ENCODE assay signal across 8 cellular contexts in genomic region chr11:69049490-69049867, GRCh38. TPM values are rescaled to one million over a fixed set of nuclear protein-coding genes. Genes with fewer than 3 reads are reported as not detected.
DNase-seq lines count a peak whose midpoint lies in the region; ATAC-seq and TF ChIP-seq lines count a peak whose summit lies in the region.

No MANE protein-coding gene starts in this region.

- H3K4me3 ChIP-seq in GM08714 (ENCODE audit: low read length) (peak overlapping the region; percentile 76; the same call in 1 of the 2 replicates), Panc1 (ENCODE audit: low read depth in 2 of 2, low read length in 2 of 2) (peak overlapping the region; percentile 72 to 86), mesendoderm (ENCODE audit: low read length) (peak overlapping the region; percentile 61), urinary bladder (ENCODE audit: low read depth, low read length) (peak overlapping the region; percentile 82)

- H2BK15ac ChIP-seq in mesendoderm (replicated peaks; ENCODE audit: low read depth) = no peak overlapping the region

- intact Hi-C loops in Panc1 (cut with micrococcal nuclease; ENCODE audit: unreplicated experiment) = no loop called here

- CTCF ChIA-PET in Panc1 (lab: Charles Lee) = no interaction called here

- H3K4me1 Mint-ChIP-seq in central memory CD8-positive, alpha-beta T cell = peaks cover 15% of the 10 kb centered on the region

- H4K8ac ChIP-seq in mesendoderm (ENCODE audit: low read depth, low read length) = no peak overlapping the region

- in situ Hi-C loops in Panc1 (cut with HindIII; ENCODE audit: low pct_unique_long_range_greater_than_20kb, low sequenced_read_pairs) = no loop called here

- H3K4me1 ChIP-seq in Panc1 (ENCODE audit: control insufficient read depth, insufficient read depth, low read length) = peaks cover 32% of the 10 kb centered on the region
- peaks cover 3% of the 10 kb centered on the region for H3K4me1 ChIP-seq in mesendoderm (ENCODE audit: control insufficient read depth, low read depth, low read length)
- H3K4me1 ChIP-seq in urinary bladder (ENCODE audit: insufficient read depth) = peaks cover 2% of the 10 kb centered on the region

- peak overlapping the region; percentile 32 for H3K4me2 ChIP-seq in mesendoderm (ENCODE audit: low read length)

- TF ChIP-seq CTCF in Panc1 (IDR thresholded peaks at IDR 0.05) = no peak

- no peaks in the 10 kb centered on the region for H3K9me3 Mint-ChIP-seq in central memory CD8-positive, alpha-beta T cell

- H3K27me3 Mint-ChIP-seq in central memory CD8-positive, alpha-beta T cell = no peaks in the 10 kb centered on the region

- no peak overlapping the region for H2BK120ac ChIP-seq in mesendoderm (ENCODE audit: low read depth, low read length)

- no peak for ATAC-seq in Panc1
- ATAC-seq in central memory CD8-positive, alpha-beta T cell (replicated peaks; ENCODE audit: extremely low read depth, poor library complexity, severe bottlenecking) = no peak
- ATAC-seq in HG03565 (IDR thresholded peaks at IDR 0.05; ENCODE audit: unreplicated experiment) = no peak
- no peak for ATAC-seq in HG03442 (IDR thresholded peaks at IDR 0.05; ENCODE audit: unreplicated experiment)

- H3K27ac ChIP-seq in Panc1 (ENCODE audit: low read length) (peak overlapping the region; percentile 87), mesendoderm (ENCODE audit: low read depth, low read length) (no peak overlapping the region), urinary bladder (ENCODE audit: low read depth) (peak overlapping the region; percentile 69)

- H3K36me3 Mint-ChIP-seq in central memory CD8-positive, alpha-beta T cell (ENCODE audit: insufficient read depth) = no peaks in the 10 kb centered on the region

- H2BK5ac ChIP-seq in mesendoderm (ENCODE audit: low read length) = no peak overlapping the region

- H3K36me3 ChIP-seq in Panc1 (ENCODE audit: control insufficient read depth, insufficient read depth, low read length) (no peaks in the 10 kb centered on the region; the same call in 1 of the 2 replicates), mesendoderm (ENCODE audit: control insufficient read depth, insufficient read depth, low read length) (no peaks in the 10 kb centered on the region), urinary bladder (ENCODE audit: insufficient read depth) (no peaks in the 10 kb centered on the region)

- H3K27me3 ChIP-seq in Panc1 (ENCODE audit: control insufficient read depth, insufficient read depth, low read length) = no peaks in the 10 kb centered on the region
- no peaks in the 10 kb centered on the region for H3K27me3 ChIP-seq in mesendoderm (ENCODE audit: insufficient read depth, low read length, poor library complexity)

- peak overlapping the region; percentile 84 for H3K4ac ChIP-seq in mesendoderm (ENCODE audit: low read depth, low read length)

- peaks cover 12% of the 10 kb centered on the region for H3K79me1 ChIP-seq in mesendoderm (ENCODE audit: low read length)

- peak overlapping the region; percentile 89 for H3K56ac ChIP-seq in mesendoderm (ENCODE audit: low read length)

- POLR2A ChIA-PET in Panc1 (lab: Charles Lee) = interaction anchor here (1.1 kb wide), 1 partner anchor 448 kb away, joined by 3 read pairs; no protein-coding TSS in a partner anchor

- BruUV-seq in Panc1 (replicated peaks; lab: Mats Ljungman, UMichigan) = no TSS peak

- H3K18ac ChIP-seq in mesendoderm (ENCODE audit: low read length) = peak overlapping the region; percentile 62

- peaks cover 29% of the 10 kb centered on the region for H3K79me2 ChIP-seq in mesendoderm (ENCODE audit: control insufficient read depth, insufficient read depth, low read length)

- no peak for DNase-seq in Panc1 (ENCODE audit: low read depth, low spot score)
- DNase-seq in central memory CD8-positive, alpha-beta T cell (ENCODE audit: low spot score in 2 of 2) = no peak
- no peak for DNase-seq in mesendoderm
- no peak for DNase-seq in activated gamma-delta T cell treated with Interleukin-2 at 50 U/mL for 16 hours

- no peak overlapping the region for H2AK5ac ChIP-seq in mesendoderm (ENCODE audit: low read length)

- peak overlapping the region; percentile 86 for H3K27ac Mint-ChIP-seq in central memory CD8-positive, alpha-beta T cell (ENCODE audit: low read depth)

- no peak overlapping the region for H4K5ac ChIP-seq in mesendoderm (ENCODE audit: low read length)

- no peak overlapping the region for H3K23ac ChIP-seq in mesendoderm (ENCODE audit: low read length)

- peak overlapping the region; percentile 78 for H3K4me3 Mint-ChIP-seq in central memory CD8-positive, alpha-beta T cell

- H3K9ac ChIP-seq in mesendoderm (ENCODE audit: low read length) = peak overlapping the region; percentile 88

- no CpG with 5 or more reads among the region's 15 CpGs for WGBS in mesendoderm (ENCODE audit: extremely low coverage, insufficient coverage, low lambda C conversion rate)
- 14% methylated on average over 15 of the region's 15 CpGs for WGBS in urinary bladder

- H3K9me3 ChIP-seq in Panc1 (ENCODE audit: control insufficient read depth, insufficient read depth, low read depth, low read length) = no peaks in the 10 kb centered on the region

RNA-seq across cellular contexts. Expression of gene TPCN2, which starts 0.7 kb away (rescaled TPM):
- total RNA-seq in Panc1 (2021; ENCODE audit: unreplicated experiment) (20.6 TPM), urinary bladder (14.0 TPM)
- polyA plus RNA-seq in Panc1 (2012; ENCODE audit: insufficient read length) = 18.9 TPM
- polyA plus RNA-seq in mesendoderm (2013, experiment 1 of 2) = 10.7 TPM
- 11.4 TPM for polyA plus RNA-seq in mesendoderm (2013, experiment 2 of 2)
- polyA plus RNA-seq in urinary bladder = 14.4 TPM

RNA-seq across cellular contexts. Expression of gene MRGPRF, which starts 36.4 kb away (rescaled TPM):
- 0.36 TPM for total RNA-seq in Panc1 (2021; ENCODE audit: unreplicated experiment)
- 0.35 TPM for polyA plus RNA-seq in Panc1 (2012; ENCODE audit: insufficient read length)
- 9.4 TPM for polyA plus RNA-seq in mesendoderm (2013, experiment 1 of 2)
- polyA plus RNA-seq in mesendoderm (2013, experiment 2 of 2) = 10.2 TPM
- 48.5 TPM for total RNA-seq in urinary bladder
- polyA plus RNA-seq in urinary bladder = 151 TPM

Comparison
In these comparisons a context has a peak if more than half of its experiments do, and no peak if none do; other contexts are left out.
1. RNA of gene MRGPRF, which starts 36.4 kb away (total RNA-seq): 48.5 TPM in urinary bladder (single experiment); 0.36 TPM in Panc1 (single experiment); every median in the first group is over 10 times any median in the second.
2. Peak in every context shown above with its lines, with median percentiles within 50 percentile points of each other: H3K4me3 ChIP-seq.